Comparison of ENCODE assay signal across 1 cellular context in genomic region chr2:46972438-46972837, GRCh38.
TF ChIP-seq lines count a peak whose summit lies in the region.

No MANE protein-coding gene starts in this region.

TF ChIP-seq in IMR-90, 13 proteins besides CTCF, POLR2A, EP300 and RAD21:
- TF ChIP-seq MAFK (IDR thresholded peaks at IDR 0.05; ENCODE audit: low read depth, low read length) (no peak), MAZ (IDR thresholded peaks at IDR 0.05; ENCODE audit: borderline replicate concordance, low read depth, low read length) (no peak), SMC3 (IDR thresholded peaks at IDR 0.05; ENCODE audit: low read depth, low read length) (no peak), MXI1 (IDR thresholded peaks at IDR 0.05; ENCODE audit: borderline replicate concordance, low read depth, low read length) (no peak), USF2 (IDR thresholded peaks at IDR 0.05; ENCODE audit: low read depth, low read length) (no peak), CHD1 (IDR thresholded peaks at IDR 0.05; ENCODE audit: low read depth, low read length) (no peak), CEBPB (IDR thresholded peaks at IDR 0.05; ENCODE audit: low read depth, low read length) (no peak), ELK1 (IDR thresholded peaks at IDR 0.05; ENCODE audit: borderline replicate concordance, low read depth, low read length) (no peak), BHLHE40 (IDR thresholded peaks at IDR 0.05; ENCODE audit: low read depth, low read length) (no peak), RFX5 (IDR thresholded peaks at IDR 0.05; ENCODE audit: low read depth, low read length) (no peak), NFE2L2 (IDR thresholded peaks at IDR 0.05; ENCODE audit: low read depth, low read length) (no peak)
